17 cellular contexts compared by ENCODE assay signal in the genomic region with DNA sequence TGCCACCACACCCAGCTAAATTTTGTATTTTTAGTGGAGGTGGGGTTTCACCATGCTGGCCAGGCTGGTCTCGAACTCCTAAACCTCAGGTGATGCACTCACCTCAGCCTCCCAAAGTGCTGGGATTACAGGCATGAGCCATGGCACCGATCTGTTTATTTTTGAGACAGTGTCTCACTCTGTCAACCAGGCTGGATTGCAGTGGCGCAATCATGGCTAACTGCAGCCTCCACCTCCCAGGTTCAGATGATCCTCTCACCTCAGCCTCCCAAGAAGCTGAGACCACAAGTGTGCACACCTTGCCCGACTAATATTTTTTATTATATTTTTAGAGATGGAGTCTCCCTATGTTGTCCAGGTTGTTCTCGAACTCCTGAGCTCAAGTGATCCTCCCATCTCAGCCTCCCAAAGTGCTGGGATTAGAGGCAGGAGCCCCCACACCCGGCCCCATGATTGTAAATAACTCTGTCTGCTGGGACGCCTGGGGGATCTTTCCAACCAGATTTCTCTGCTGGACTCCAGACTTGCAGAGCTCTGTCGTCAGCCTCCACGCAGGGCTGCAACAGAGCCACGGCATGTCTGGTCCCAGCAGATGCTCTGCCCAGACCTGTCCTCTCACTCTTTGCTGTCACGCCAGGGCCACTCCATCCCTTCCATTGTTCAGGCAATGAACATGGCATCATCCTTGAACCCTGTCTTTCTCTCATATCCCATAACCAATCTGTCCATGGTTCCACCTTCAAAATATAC.
"Had no signal": no experiment of that assay in that cellular context is flagged by ENCODE, and none has a peak within 500 bp of the region (broad histone marks: within the 10 kb centered on the region; RNA-seq: fewer than 3 reads in every experiment).

No MANE protein-coding gene starts in this region.

- H3K4me3 Mint-ChIP-seq: nephron; stimulated activated naive CD8-positive, alpha-beta T cell treated with anti-CD3 and anti-CD28 coated beads, Interleukin-15, amount 100 ng/mL, for 72 hours had no signal

- DNase-seq: activated CD4-positive, alpha-beta T cell treated with anti-CD3 and anti-CD28 coated beads, Interleukin-2, amount 50 U/mL, for 4 hours; activated T-cell treated with anti-CD3 and anti-CD28 coated beads, Interleukin-2, amount 50 U/mL, for 1 hour; effector CD4-positive, alpha-beta T cell; heart left ventricle; stimulated activated CD4-positive, alpha-beta T cell treated with anti-CD3 and anti-CD28 coated beads, Interleukin-4, amount 100 ng/mL, for 1 hour; stimulated activated CD8-positive, alpha-beta memory T cell treated with anti-CD3 and anti-CD28 coated beads, Interleukin-4, amount 100 ng/mL, for 48 hours; stimulated activated naive CD8-positive, alpha-beta T cell treated with anti-CD3 and anti-CD28 coated beads, Interleukin-15, amount 100 ng/mL, for 72 hours had no signal

- H3K27ac Mint-ChIP-seq: stimulated activated naive CD8-positive, alpha-beta T cell treated with anti-CD3 and anti-CD28 coated beads, Interleukin-15, amount 100 ng/mL, for 72 hours had no signal

- H3K9me3 Mint-ChIP-seq: nephron; stimulated activated naive CD8-positive, alpha-beta T cell treated with anti-CD3 and anti-CD28 coated beads, Interleukin-15, amount 100 ng/mL, for 72 hours had no signal

- H3K4me3 ChIP-seq: ascending aorta, heart left ventricle, lung, mucosa of descending colon had no signal

- ATAC-seq: activated CD4-positive, CD25-positive, alpha-beta regulatory T cell treated with anti-CD3 and anti-CD28 coated beads, Interleukin-2, amount 50 U/mL, for 24 hours; heart left ventricle; mucosa of descending colon; stimulated activated naive CD8-positive, alpha-beta T cell treated with anti-CD3 and anti-CD28 coated beads, Interleukin-15, amount 100 ng/mL, for 72 hours had no signal

- FAIRE-seq: bronchial epithelial cell, colon, frontal cortex, islet of Langerhans, urothelium cell line had no signal

- H3K27me3 ChIP-seq: ascending aorta, heart left ventricle had no signal

- H3K9me3 ChIP-seq: ascending aorta, heart left ventricle, mucosa of descending colon had no signal

- H3K36me3 ChIP-seq: ascending aorta, heart left ventricle had no signal

- H3K27me3 Mint-ChIP-seq: stimulated activated naive CD8-positive, alpha-beta T cell treated with anti-CD3 and anti-CD28 coated beads, Interleukin-15, amount 100 ng/mL, for 72 hours had no signal
